Comparison of ENCODE assay signal across 22 cellular contexts in the genomic region with DNA sequence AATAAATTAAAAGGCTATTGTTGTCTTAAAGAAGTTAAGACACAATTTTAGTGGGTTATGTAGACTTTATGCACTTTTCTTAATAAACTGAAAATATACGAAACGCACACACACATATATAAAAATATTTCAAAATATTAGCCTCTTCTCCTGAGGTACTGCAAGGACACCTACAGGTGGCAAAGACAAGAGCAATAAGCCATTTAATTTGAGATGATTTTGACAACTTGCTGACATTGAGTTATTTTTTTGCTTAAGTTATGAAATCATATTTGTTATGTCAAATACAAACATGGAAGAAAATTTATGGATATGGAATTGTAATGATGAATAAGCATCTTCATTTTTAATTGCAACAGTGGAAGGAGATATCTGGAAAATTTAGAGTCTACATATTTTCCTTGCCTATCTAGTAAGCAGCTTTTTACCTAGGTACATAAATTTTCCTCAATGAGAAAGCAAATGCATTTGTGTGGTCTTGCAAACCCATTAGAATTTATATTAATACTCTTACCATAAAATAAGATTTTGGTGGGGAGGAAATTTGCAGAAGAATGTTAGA.
DNase-seq lines count a peak whose midpoint lies in the region; ATAC-seq and TF ChIP-seq lines count a peak whose summit lies in the region.
"Had no signal": no experiment of that assay in that cellular context is flagged by ENCODE, and none has a peak within 500 bp of the region (broad histone marks: within the 10 kb centered on the region; RNA-seq: fewer than 3 reads in every experiment).

No MANE protein-coding gene starts in this region.

- no peak overlapping the region for H3K4me2 ChIP-seq in H9 (ENCODE audit: insufficient read depth, insufficient read length, low read length)
- no peak overlapping the region for H3K4me2 ChIP-seq in mammary epithelial cell (ENCODE audit: insufficient read depth, low read depth, low read length)

- no peak overlapping the region for H3K23ac ChIP-seq in H9 (ENCODE audit: insufficient read length, low read depth, low read length)

- H3K56ac ChIP-seq in H9 (ENCODE audit: insufficient read length, low read depth, low read length): no peak overlapping the region

- H3K27ac Mint-ChIP-seq in H9: no peak overlapping the region
- H3K27ac Mint-ChIP-seq in naive thymus-derived CD4-positive, alpha-beta T cell: no peak overlapping the region
- H3K27ac Mint-ChIP-seq: activated CD8-positive, alpha-beta memory T cell treated with anti-CD3 and anti-CD28 coated beads, Interleukin-2, amount 10 ng/mL, durations not matched to agents 7 days and 5 days; activated naive CD8-positive, alpha-beta T cell treated with anti-CD3 and anti-CD28 coated beads, Interleukin-2, amount 50 U/mL, for 24 hours; activated T-helper 17 cell treated with anti-CD3 and anti-CD28 coated beads, Interleukin-2, amount 50 U/mL, for 72 hours had no signal

- no TSS peak for BruUV-seq in mammary epithelial cell (replicated peaks; lab: Mats Ljungman, UMichigan)

- H2AK5ac ChIP-seq in H9 (ENCODE audit: insufficient read length, low read length): no peak overlapping the region

- H2BK12ac ChIP-seq in H9 (ENCODE audit: insufficient read length, low read depth, low read length): no peak overlapping the region

- no CpG with 5 or more reads among the region's 2 CpGs for WGBS in H9 (ENCODE audit: extremely low coverage, insufficient read length, low lambda C conversion rate)
- 56% methylated on average over 2 of the region's 2 CpGs for WGBS in mammary epithelial cell (ENCODE audit: low coverage, missing lambda C conversion rate)

- H3K4me1 ChIP-seq in H9 (ENCODE audit: insufficient read depth, low read length) (no peaks in the 10 kb centered on the region; the same call in 1 of the 2 replicates), mammary epithelial cell (ENCODE audit: insufficient read depth, low read length) (no peaks in the 10 kb centered on the region)
- no peaks in the 10 kb centered on the region for H3K4me1 ChIP-seq in naive thymus-derived CD4-positive, alpha-beta T cell (ENCODE audit: control insufficient read depth in 2 of 2, insufficient read depth in 2 of 2, low read length in 2 of 2)
- H3K4me1 ChIP-seq: suprapubic skin had no signal

- no peak overlapping the region for H2BK20ac ChIP-seq in H9 (ENCODE audit: low read depth, low read length, poor library complexity, severe bottlenecking)

- DNase-seq in H9 (no peak), NCI-H226 (peak; percentile 4), mammary epithelial cell (no peak), kidney tubule cell (ENCODE audit: low spot score) (peak; percentile 5), ureter (ENCODE audit: low spot score) (no peak), HCEC 1CT (no peak)
- no peak for DNase-seq in naive thymus-derived CD4-positive, alpha-beta T cell
- DNase-seq: activated CD4-positive, alpha-beta T cell treated with anti-CD3 and anti-CD28 coated beads for 4 hours; activated CD8-positive, alpha-beta memory T cell treated with anti-CD3 and anti-CD28 coated beads, Interleukin-2, amount 10 ng/mL, durations not matched to agents 7 days and 5 days; activated naive CD8-positive, alpha-beta T cell treated with anti-CD3 and anti-CD28 coated beads, Interleukin-2, amount 50 U/mL, for 24 hours; AML-193; effector CD4-positive, alpha-beta T cell; hypothalamus; mesendoderm; MV-4-11; NCI-H2107; NCI-H526 had no signal

- H3K4me1 Mint-ChIP-seq in H9: peaks cover 13 to 18% of the 10 kb centered on the region in 2 experiments
- no peaks in the 10 kb centered on the region for H3K4me1 Mint-ChIP-seq in naive thymus-derived CD4-positive, alpha-beta T cell
- H3K4me1 Mint-ChIP-seq: activated CD8-positive, alpha-beta memory T cell treated with anti-CD3 and anti-CD28 coated beads, Interleukin-2, amount 10 ng/mL, durations not matched to agents 7 days and 5 days; activated naive CD8-positive, alpha-beta T cell treated with anti-CD3 and anti-CD28 coated beads, Interleukin-2, amount 50 U/mL, for 24 hours; activated T-helper 17 cell treated with anti-CD3 and anti-CD28 coated beads, Interleukin-2, amount 50 U/mL, for 72 hours; central memory CD8-positive, alpha-beta T cell; neural crest cell had no signal

- no peaks in the 10 kb centered on the region for H3K79me1 ChIP-seq in H9 (ENCODE audit: insufficient read depth, low read depth, low read length, poor library complexity, severe bottlenecking)

- no peak overlapping the region for H3T11ph ChIP-seq in H9 (ENCODE audit: low read length)

- dilution Hi-C loops in mammary epithelial cell (cut with HindIII; ENCODE audit: low sequenced_read_pairs): no loop called here

- no peak overlapping the region for H3K4me3 ChIP-seq in mammary epithelial cell (replicated peaks in 1 of 3; ENCODE audit: insufficient read depth in 1 of 3, low read depth in 2 of 3, low read length in 3 of 3)
- H3K4me3 ChIP-seq in naive thymus-derived CD4-positive, alpha-beta T cell (ENCODE audit: low read length): no peak overlapping the region
- H3K4me3 ChIP-seq: suprapubic skin had no signal

- CTCF ChIA-PET in mammary epithelial cell (lab: Charles Lee; ENCODE audit: low non-redundant PET): no interaction called here
- CTCF ChIA-PET in naive thymus-derived CD4-positive, alpha-beta T cell (lab: Charles Lee): no interaction called here

- no peaks in the 10 kb centered on the region for H3K23me2 ChIP-seq in H9 (ENCODE audit: insufficient read length, low read depth, low read length, poor library complexity, severe bottlenecking)

- no peak overlapping the region for H3K18ac ChIP-seq in H9 (ENCODE audit: insufficient read length, low read depth, low read length)

- no peaks in the 10 kb centered on the region for H3K9me3 ChIP-seq in H9 (ENCODE audit: control insufficient read depth, low read depth, low read length)
- no peaks in the 10 kb centered on the region for H3K9me3 ChIP-seq in mammary epithelial cell (replicated peaks; ENCODE audit: insufficient read depth, low read length)
- no peaks in the 10 kb centered on the region for H3K9me3 ChIP-seq in naive thymus-derived CD4-positive, alpha-beta T cell (ENCODE audit: control insufficient read depth in 2 of 3, low read length in 3 of 3)
- H3K9me3 ChIP-seq: suprapubic skin had no signal

- H2BK5ac ChIP-seq in H9 (ENCODE audit: insufficient read length, low read length): no peak overlapping the region

- in situ Hi-C loops in mammary epithelial cell (cut with MboI; ENCODE audit: low sequenced_read_pairs in 2 of 2): no loop called here

- H3K27me3 Mint-ChIP-seq in H9 (ENCODE audit: low read depth): no peaks in the 10 kb centered on the region; the same call in 1 of the 2 replicates
- no peaks in the 10 kb centered on the region for H3K27me3 Mint-ChIP-seq in naive thymus-derived CD4-positive, alpha-beta T cell
- H3K27me3 Mint-ChIP-seq: activated CD8-positive, alpha-beta memory T cell treated with anti-CD3 and anti-CD28 coated beads, Interleukin-2, amount 10 ng/mL, durations not matched to agents 7 days and 5 days; activated naive CD8-positive, alpha-beta T cell treated with anti-CD3 and anti-CD28 coated beads, Interleukin-2, amount 50 U/mL, for 24 hours; activated T-helper 17 cell treated with anti-CD3 and anti-CD28 coated beads, Interleukin-2, amount 50 U/mL, for 72 hours; central memory CD8-positive, alpha-beta T cell had no signal

- peak; percentile 47; the same call in 2 of the 3 replicates for TF ChIP-seq CTCF in H9 (conservative IDR thresholded peaks at IDR 0.05)
- peak; percentile 43 to 63 for TF ChIP-seq CTCF in mammary epithelial cell (conservative IDR thresholded peaks at IDR 0.05 in 1 of 2, IDR thresholded peaks at IDR 0.05 in 1 of 2; ENCODE audit: extremely low read depth in 1 of 2, insufficient read depth in 1 of 2, low read depth in 1 of 2, low read length in 2 of 2)

- H3K14ac ChIP-seq in H9 (ENCODE audit: insufficient read depth, low read length): no peak overlapping the region

- H3K27ac ChIP-seq in H9 (ENCODE audit: insufficient read length, low read depth, low read length): no peak overlapping the region
- no peak overlapping the region for H3K27ac ChIP-seq in mammary epithelial cell (ENCODE audit: insufficient read depth, low read depth, low read length)
- H3K27ac ChIP-seq in naive thymus-derived CD4-positive, alpha-beta T cell (ENCODE audit: low read depth, low read length): no peak overlapping the region
- H3K27ac ChIP-seq: suprapubic skin had no signal

- H4K20me1 ChIP-seq in H9 (ENCODE audit: control insufficient read depth, insufficient read depth, insufficient read length): no peaks in the 10 kb centered on the region
- no peaks in the 10 kb centered on the region for H4K20me1 ChIP-seq in mammary epithelial cell (ENCODE audit: insufficient read depth, low read length)

- intact Hi-C loops in mammary epithelial cell (cut with micrococcal nuclease): loop anchor here (1.0 to 2.0 kb wide), 3 partner anchors 192 to 722 kb away; no protein-coding TSS in a partner anchor
- intact Hi-C loops in naive thymus-derived CD4-positive, alpha-beta T cell (cut with micrococcal nuclease): no loop called here

- no peaks in the 10 kb centered on the region for H3K79me2 ChIP-seq in H9 (ENCODE audit: insufficient read depth, low read length)
- H3K79me2 ChIP-seq in mammary epithelial cell (ENCODE audit: insufficient read depth, low read length): no peaks in the 10 kb centered on the region

- no peak overlapping the region for H3K9ac ChIP-seq in H9 (ENCODE audit: extremely low read depth, insufficient read length, low read length)
- no peak overlapping the region for H3K9ac ChIP-seq in mammary epithelial cell (ENCODE audit: insufficient read depth, low read length)

- H2AFZ ChIP-seq in H9 (ENCODE audit: low read length) (no peak overlapping the region), mammary epithelial cell (ENCODE audit: low read depth, low read length) (no peak overlapping the region)

- POLR2A ChIA-PET in naive thymus-derived CD4-positive, alpha-beta T cell (lab: Charles Lee): no interaction called here

- no peak overlapping the region for H4K91ac ChIP-seq in H9 (ENCODE audit: insufficient read length, low read depth, low read length)

- H3K9me3 Mint-ChIP-seq in H9: peaks cover 8% of the 10 kb centered on the region in 2 experiments
- peaks cover 0 to 15% (median 4%) of the 10 kb centered on the region in 11 donors for H3K9me3 Mint-ChIP-seq in naive thymus-derived CD4-positive, alpha-beta T cell
- H3K9me3 Mint-ChIP-seq: activated T-helper 17 cell treated with anti-CD3 and anti-CD28 coated beads, Interleukin-2, amount 50 U/mL, for 72 hours had no signal

- H4K8ac ChIP-seq in H9 (replicated peaks; ENCODE audit: insufficient read length, low read depth, low read length): no peak overlapping the region

- no peaks in the 10 kb centered on the region for H3K36me3 ChIP-seq in mammary epithelial cell (ENCODE audit: insufficient read depth, low read length)
- H3K36me3 ChIP-seq in naive thymus-derived CD4-positive, alpha-beta T cell (ENCODE audit: control insufficient read depth in 2 of 3, insufficient read depth in 3 of 3, low read length in 3 of 3): no peaks in the 10 kb centered on the region
- H3K36me3 ChIP-seq: suprapubic skin had no signal

- H3K4me3 Mint-ChIP-seq in H9: no peak overlapping the region
- no peak overlapping the region for H3K4me3 Mint-ChIP-seq in naive thymus-derived CD4-positive, alpha-beta T cell
- H3K4me3 Mint-ChIP-seq: activated CD8-positive, alpha-beta memory T cell treated with anti-CD3 and anti-CD28 coated beads, Interleukin-2, amount 10 ng/mL, durations not matched to agents 7 days and 5 days; activated naive CD8-positive, alpha-beta T cell treated with anti-CD3 and anti-CD28 coated beads, Interleukin-2, amount 50 U/mL, for 24 hours; activated T-helper 17 cell treated with anti-CD3 and anti-CD28 coated beads, Interleukin-2, amount 50 U/mL, for 72 hours; central memory CD8-positive, alpha-beta T cell; neural crest cell had no signal

- H2BK120ac ChIP-seq in H9 (ENCODE audit: low read depth, low read length, poor library complexity, severe bottlenecking): no peak overlapping the region

- no peaks in the 10 kb centered on the region for H3K27me3 ChIP-seq in H9 (ENCODE audit: insufficient read depth, low read length)
- no peaks in the 10 kb centered on the region for H3K27me3 ChIP-seq in mammary epithelial cell (ENCODE audit: insufficient read depth, low read length)
- no peaks in the 10 kb centered on the region for H3K27me3 ChIP-seq in naive thymus-derived CD4-positive, alpha-beta T cell (ENCODE audit: control insufficient read depth in 2 of 2, insufficient read depth in 2 of 2, low read length in 2 of 2)
- H3K27me3 ChIP-seq: suprapubic skin had no signal

- no peak overlapping the region for H2BK15ac ChIP-seq in H9 (ENCODE audit: low read depth, low read length)

- no peak for ATAC-seq in HG02970 (IDR thresholded peaks at IDR 0.05; ENCODE audit: low FRiP score, unreplicated experiment)
- no peak for ATAC-seq in naive thymus-derived CD4-positive, alpha-beta T cell
- ATAC-seq: activated CD8-positive, alpha-beta memory T cell treated with anti-CD3 and anti-CD28 coated beads, Interleukin-2, amount 10 ng/mL, durations not matched to agents 7 days and 5 days; activated naive CD8-positive, alpha-beta T cell treated with anti-CD3 and anti-CD28 coated beads, Interleukin-2, amount 50 U/mL, for 24 hours; activated T-helper 17 cell treated with anti-CD3 and anti-CD28 coated beads, Interleukin-2, amount 50 U/mL, for 72 hours had no signal

- no peak overlapping the region for H4K5ac ChIP-seq in H9 (ENCODE audit: insufficient read length, low read depth, low read length)

- peaks cover 4 to 5% (median 4%) of the 10 kb centered on the region in 3 experiments; a peak in 5 of 7 replicates for H3K36me3 Mint-ChIP-seq in H9 (ENCODE audit: insufficient read depth in 1 of 3, low read depth in 3 of 3)
- H3K36me3 Mint-ChIP-seq in naive thymus-derived CD4-positive, alpha-beta T cell: no peaks in the 10 kb centered on the region
- H3K36me3 Mint-ChIP-seq: activated CD8-positive, alpha-beta memory T cell treated with anti-CD3 and anti-CD28 coated beads, Interleukin-2, amount 10 ng/mL, durations not matched to agents 7 days and 5 days had no signal

- no peak overlapping the region for H3K4ac ChIP-seq in H9 (ENCODE audit: low read depth, low read length)

Comparison
In these comparisons a context has a peak if more than half of its experiments do, and no peak if none do; other contexts are left out.
1. DNase-seq: peak in NCI-H226 (single experiment) and kidney tubule cell (single experiment); none in H9 (single experiment), mammary epithelial cell (single experiment), ureter (single experiment), HCEC 1CT (single experiment) and naive thymus-derived CD4-positive, alpha-beta T cell (0 of 9).